13 cellular contexts compared by ENCODE assay signal in the genomic region with DNA sequence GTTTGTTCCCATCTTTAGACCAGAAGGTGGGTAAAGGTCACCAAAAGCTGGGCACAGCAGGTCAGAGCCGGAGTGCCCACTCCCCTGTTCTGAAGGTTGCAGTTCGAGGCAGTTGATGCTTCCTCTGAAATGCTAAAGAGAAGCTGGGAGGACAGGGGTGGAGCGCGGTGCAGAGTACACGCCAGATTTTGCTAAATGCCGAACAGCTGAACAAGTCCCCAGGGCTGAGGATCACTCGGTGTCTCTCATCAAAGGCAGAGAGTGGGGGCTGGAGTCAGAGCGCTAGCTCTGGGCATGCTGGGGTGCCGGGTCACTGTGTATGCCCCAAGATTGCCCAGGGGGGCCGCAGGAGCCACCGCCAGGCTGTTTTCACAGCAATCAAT.
DNase-seq lines count a peak whose midpoint lies in the region; ATAC-seq and TF ChIP-seq lines count a peak whose summit lies in the region.
"Had no signal": no experiment of that assay in that cellular context is flagged by ENCODE, and none has a peak within 500 bp of the region (broad histone marks: within the 10 kb centered on the region; RNA-seq: fewer than 3 reads in every experiment).

No MANE protein-coding gene starts in this region.

- H3K27me3 Mint-ChIP-seq in chondrocyte (ENCODE audit: low read depth) (no peaks in the 10 kb centered on the region), neural crest cell (ENCODE audit: low read depth) (peaks cover 51% of the 10 kb centered on the region)

- peaks cover 5% of the 10 kb centered on the region for H3K9me3 Mint-ChIP-seq in chondrocyte (ENCODE audit: low read depth)
- H3K9me3 Mint-ChIP-seq in neural crest cell = no peaks in the 10 kb centered on the region
- H3K9me3 Mint-ChIP-seq: activated naive CD4-positive, alpha-beta T cell treated with anti-CD3 and anti-CD28 coated beads, Interleukin-2, amount 50 U/mL, for 72 hours had no signal

- H3K4me3 Mint-ChIP-seq in chondrocyte (ENCODE audit: unreplicated experiment) (peak overlapping the region; percentile 12), neural crest cell (peak overlapping the region; percentile 7)

- DNase-seq in ELR (ENCODE audit: low read depth) (peak; percentile 18), NCI-H1694 treated with DMSO at 0.1 percent for 48 hours (lab: John Stamatoyannopoulos, UW) (peak; percentile 59), chondrocyte (ENCODE audit: low spot score) (no peak), neural crest cell (ENCODE audit: low read depth, low spot score) (no peak), omental fat pad (ENCODE audit: low spot score) (no peak), AML-193 (lab: John Stamatoyannopoulos, UW) (no peak)
- DNase-seq: cortex of kidney, midbrain, NCI-H2029, sigmoid colon, upper lobe of left lung had no signal

- TF ChIP-seq CTCF in chondrocyte (IDR thresholded peaks at IDR 0.05) (no peak), neural crest cell (conservative IDR thresholded peaks at IDR 0.05) (no peak), omental fat pad (IDR thresholded peaks at IDR 0.05) (no peak)

- H3K36me3 Mint-ChIP-seq in chondrocyte (ENCODE audit: low read depth) (no peaks in the 10 kb centered on the region), neural crest cell (ENCODE audit: low read depth) (no peaks in the 10 kb centered on the region)
- H3K36me3 Mint-ChIP-seq: activated naive CD4-positive, alpha-beta T cell treated with anti-CD3 and anti-CD28 coated beads, Interleukin-2, amount 50 U/mL, for 72 hours had no signal

- H3K4me1 Mint-ChIP-seq in chondrocyte (ENCODE audit: low read depth) (peaks cover 78% of the 10 kb centered on the region), neural crest cell (peaks cover 70% of the 10 kb centered on the region)

- ATAC-seq in GM18498 (IDR thresholded peaks at IDR 0.05; ENCODE audit: unreplicated experiment) (no peak), omental fat pad (ENCODE audit: low FRiP score) (no peak)
- ATAC-seq: activated naive CD4-positive, alpha-beta T cell treated with anti-CD3 and anti-CD28 coated beads, Interleukin-2, amount 50 U/mL, for 72 hours had no signal

- no peak overlapping the region for H3K27ac Mint-ChIP-seq in chondrocyte (ENCODE audit: unreplicated experiment)
- no peak overlapping the region for H3K27ac Mint-ChIP-seq in neural crest cell (ENCODE audit: unreplicated experiment)
- H3K27ac Mint-ChIP-seq: activated naive CD4-positive, alpha-beta T cell treated with anti-CD3 and anti-CD28 coated beads, Interleukin-2, amount 50 U/mL, for 72 hours had no signal

Comparison
In these comparisons a context has a peak if more than half of its experiments do, and no peak if none do; other contexts are left out.
1. DNase-seq: peak in ELR (single experiment) and NCI-H1694 treated with DMSO at 0.1 percent for 48 hours (single experiment); none in chondrocyte (single experiment), neural crest cell (single experiment), omental fat pad (single experiment) and AML-193 (0 of 2).